16 cellular contexts compared by ENCODE assay signal in the genomic region with DNA sequence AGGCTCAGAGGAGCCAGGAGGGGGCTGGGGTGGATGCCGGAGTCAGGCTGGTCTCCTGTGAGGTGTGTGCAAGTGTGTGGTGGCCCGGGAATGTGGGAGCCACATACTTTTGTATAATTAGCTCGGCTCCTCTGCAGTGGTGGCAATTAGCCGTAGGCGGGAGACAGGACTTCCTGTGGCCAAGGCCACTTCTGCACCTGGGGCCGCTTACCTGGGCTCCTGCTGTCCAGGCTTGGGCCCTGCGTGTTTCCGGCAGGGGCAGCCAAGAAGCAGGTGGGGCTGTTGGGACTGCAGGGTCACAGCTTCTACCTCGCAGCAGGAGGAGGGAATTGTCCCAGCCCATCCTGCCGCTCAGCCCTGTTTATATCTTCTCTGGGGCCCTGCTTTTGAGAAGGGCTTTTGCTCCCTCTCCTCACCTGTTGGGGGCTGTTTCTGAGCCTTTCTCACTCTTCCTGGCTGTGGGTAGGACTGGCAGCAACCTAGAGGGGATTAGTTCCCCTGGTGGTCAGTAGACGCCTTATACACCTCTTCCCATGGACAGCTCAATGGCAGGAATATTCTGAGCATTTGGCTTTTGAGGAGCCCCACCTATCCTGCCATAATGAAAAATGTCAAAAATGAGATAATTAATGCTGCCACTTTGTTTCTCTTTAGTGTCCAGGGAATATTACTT.
DNase-seq lines count a peak whose midpoint lies in the region; ATAC-seq and TF ChIP-seq lines count a peak whose summit lies in the region.
"Had no signal": no experiment of that assay in that cellular context is flagged by ENCODE, and none has a peak within 500 bp of the region (broad histone marks: within the 10 kb centered on the region; RNA-seq: fewer than 3 reads in every experiment).

No MANE protein-coding gene starts in this region.

- DNase-seq in ELF-1 (ENCODE audit: low read depth, low spot score) (peak; percentile 71), Karpas-422 (no peak), SHP77 treated with DMSO at 0.1 percent for 48 hours (lab: John Stamatoyannopoulos, UW) (peak; percentile 53), mesendoderm (peak; percentile 70), Calu3 (no peak), foreskin keratinocyte (no peak)
- no peak for DNase-seq in stimulated activated naive CD4-positive, alpha-beta T cell treated with Interleukin-2 at 50 U/mL for 16 hours (lab: John Stamatoyannopoulos, UW)
- DNase-seq: activated CD8-positive, alpha-beta T cell treated with anti-CD3 and anti-CD28 coated beads, Interleukin-2, amount 10 ng/mL, durations not matched to agents 7 days and 5 days; anterior cingulate cortex; dermis blood vessel endothelial cell; left ventricle myocardium superior; NCI-H1105; NCI-H526 treated with DMSO at 0.1 percent for 48 hours; testis had no signal

- H3K4me2 ChIP-seq in Karpas-422 (ENCODE audit: low read depth, low read length, poor library complexity, severe bottlenecking) = peak overlapping the region; percentile 55
- no peak overlapping the region for H3K4me2 ChIP-seq in mesendoderm (ENCODE audit: low read length)
- H3K4me2 ChIP-seq: BLaER1, hepatocyte had no signal

- no peaks in the 10 kb centered on the region for H3K9me2 ChIP-seq in Karpas-422 (replicated peaks; ENCODE audit: insufficient read depth, low read length)

- no peak overlapping the region for H4K8ac ChIP-seq in mesendoderm (ENCODE audit: low read depth, low read length)

- H3K4me1 ChIP-seq in Karpas-422 (ENCODE audit: low read length) (peaks cover 93% of the 10 kb centered on the region), mesendoderm (ENCODE audit: control insufficient read depth, low read depth, low read length) (no peaks in the 10 kb centered on the region), foreskin keratinocyte (no peaks in the 10 kb centered on the region)
- H3K4me1 ChIP-seq: BLaER1, testis had no signal

- H3K27ac Mint-ChIP-seq in Calu3 (ENCODE audit: unreplicated experiment) = no peak overlapping the region
- H3K27ac Mint-ChIP-seq: activated CD8-positive, alpha-beta T cell treated with anti-CD3 and anti-CD28 coated beads, Interleukin-2, amount 10 ng/mL, durations not matched to agents 7 days and 5 days had no signal

- H2BK15ac ChIP-seq in mesendoderm (replicated peaks; ENCODE audit: low read depth) = no peak overlapping the region

- WGBS in mesendoderm (ENCODE audit: extremely low coverage, insufficient coverage, low lambda C conversion rate) = no CpG with 5 or more reads among the region's 11 CpGs

- H3K4me3 ChIP-seq in Karpas-422 (ENCODE audit: low read length) (peak overlapping the region; percentile 24; the same call in 1 of the 2 replicates), mesendoderm (ENCODE audit: low read length) (no peak overlapping the region)
- H3K4me3 ChIP-seq: BLaER1, hepatocyte, testis had no signal

- H3K4ac ChIP-seq in mesendoderm (ENCODE audit: low read depth, low read length) = no peak overlapping the region

- no peaks in the 10 kb centered on the region for H3K36me3 ChIP-seq in Karpas-422 (ENCODE audit: insufficient read depth, low read length)
- H3K36me3 ChIP-seq in mesendoderm (ENCODE audit: control insufficient read depth, insufficient read depth, low read length) = no peaks in the 10 kb centered on the region
- H3K36me3 ChIP-seq: BLaER1 had no signal

- H3K27ac ChIP-seq in Karpas-422 (ENCODE audit: low read length) (peak overlapping the region; percentile 87), mesendoderm (ENCODE audit: low read depth, low read length) (no peak overlapping the region), foreskin keratinocyte (no peak overlapping the region)
- H3K27ac ChIP-seq: BLaER1, hepatocyte, testis had no signal

- H3K9me3 Mint-ChIP-seq in Calu3 (ENCODE audit: low read depth, unreplicated experiment) = no peaks in the 10 kb centered on the region

- H3K79me1 ChIP-seq in mesendoderm (ENCODE audit: low read length) = no peaks in the 10 kb centered on the region

- H3K56ac ChIP-seq in mesendoderm (ENCODE audit: low read length) = no peak overlapping the region

- H2BK120ac ChIP-seq in mesendoderm (ENCODE audit: low read depth, low read length) = no peak overlapping the region

- H3K79me2 ChIP-seq in Karpas-422 (ENCODE audit: low read length) (no peaks in the 10 kb centered on the region), mesendoderm (ENCODE audit: control insufficient read depth, insufficient read depth, low read length) (no peaks in the 10 kb centered on the region)
- H3K79me2 ChIP-seq: hepatocyte had no signal

- intact Hi-C loops in Calu3 (cut with micrococcal nuclease; ENCODE audit: unreplicated experiment) = no loop called here

- no peak overlapping the region for H3K4me3 Mint-ChIP-seq in Calu3 (ENCODE audit: low read depth, unreplicated experiment)
- H3K4me3 Mint-ChIP-seq: activated CD8-positive, alpha-beta T cell treated with anti-CD3 and anti-CD28 coated beads, Interleukin-2, amount 10 ng/mL, durations not matched to agents 7 days and 5 days had no signal

- CTCF ChIA-PET in Calu3 (lab: Charles Lee) = interaction anchor here (1.2 kb wide), 1 partner anchor 14 kb away, joined by 3 read pairs; no protein-coding TSS in a partner anchor

- no peak overlapping the region for H4K5ac ChIP-seq in mesendoderm (ENCODE audit: low read length)

- H2AFZ ChIP-seq in Karpas-422 (ENCODE audit: low read length) = no peak overlapping the region
- H2AFZ ChIP-seq: hepatocyte had no signal

- H3K27me3 ChIP-seq in Karpas-422 (ENCODE audit: low read length) (no peaks in the 10 kb centered on the region), mesendoderm (ENCODE audit: insufficient read depth, low read length, poor library complexity) (no peaks in the 10 kb centered on the region), foreskin keratinocyte (peaks cover 9% of the 10 kb centered on the region)
- H3K27me3 ChIP-seq: BLaER1, hepatocyte, testis had no signal

- no peak overlapping the region for H2BK5ac ChIP-seq in mesendoderm (ENCODE audit: low read length)

- no peaks in the 10 kb centered on the region for H3K36me3 Mint-ChIP-seq in Calu3 (ENCODE audit: insufficient read depth, unreplicated experiment)

- no peaks in the 10 kb centered on the region for H4K20me1 ChIP-seq in Karpas-422 (ENCODE audit: insufficient read depth, low read depth, low read length)
- H4K20me1 ChIP-seq: BLaER1 had no signal

- H3K27me3 Mint-ChIP-seq in Calu3 (ENCODE audit: unreplicated experiment) = peaks cover 24% of the 10 kb centered on the region

- no peak for ATAC-seq in foreskin keratinocyte
- ATAC-seq: activated CD8-positive, alpha-beta T cell treated with anti-CD3 and anti-CD28 coated beads, Interleukin-2, amount 10 ng/mL, durations not matched to agents 7 days and 5 days; left ventricle myocardium superior had no signal

- peak overlapping the region; percentile 53 for H3K9ac ChIP-seq in Karpas-422 (ENCODE audit: low read length)
- no peak overlapping the region for H3K9ac ChIP-seq in mesendoderm (ENCODE audit: low read length)
- H3K9ac ChIP-seq: BLaER1 had no signal

- no peak overlapping the region for H3K23ac ChIP-seq in mesendoderm (ENCODE audit: low read length)

- no peak for TF ChIP-seq CTCF in Calu3 (IDR thresholded peaks at IDR 0.05; ENCODE audit: unreplicated experiment)
- no peak for TF ChIP-seq CTCF in foreskin keratinocyte (conservative IDR thresholded peaks at IDR 0.05)

- H2AK5ac ChIP-seq in mesendoderm (ENCODE audit: low read length) = no peak overlapping the region

- H3K9me3 ChIP-seq in Karpas-422 (ENCODE audit: low read length) = no peaks in the 10 kb centered on the region
- H3K9me3 ChIP-seq: BLaER1, testis had no signal

- no peak overlapping the region for H3K18ac ChIP-seq in mesendoderm (ENCODE audit: low read length)

- no TSS peak for BruUV-seq in Calu3 (replicated peaks; lab: Mats Ljungman, UMichigan)

- no peaks in the 10 kb centered on the region for H3K4me1 Mint-ChIP-seq in Calu3 (ENCODE audit: low read depth, unreplicated experiment)

Comparison
In these comparisons a context has a peak if more than half of its experiments do, and no peak if none do; other contexts are left out.
1. DNase-seq: peak in ELF-1 (single experiment), SHP77 treated with DMSO at 0.1 percent for 48 hours (single experiment) and mesendoderm (single experiment); none in Karpas-422 (single experiment), Calu3 (single experiment), foreskin keratinocyte (0 of 2) and stimulated activated naive CD4-positive, alpha-beta T cell treated with Interleukin-2 at 50 U/mL for 16 hours (single experiment).